In genomic region chr1:228756457-228756856, GRCh38 we compare ENCODE assay signal across 28 cellular contexts.
"Had no signal": no experiment of that assay in that cellular context is flagged by ENCODE, and none has a peak within 500 bp of the region (broad histone marks: within the 10 kb centered on the region; RNA-seq: fewer than 3 reads in every experiment).

No MANE protein-coding gene starts in this region.

- H3K4me3 ChIP-seq: stomach, suprapubic skin, testis, thoracic aorta, thyroid gland, tibial artery, tibial nerve, transverse colon, upper lobe of left lung, upper lobe of right lung, uterus, vagina had no signal

- H3K9me3 ChIP-seq: stomach, suprapubic skin, testis, thoracic aorta, thyroid gland, tibial artery, tibial nerve, transverse colon, upper lobe of left lung, upper lobe of right lung, uterus, vagina had no signal

- H3K36me3 Mint-ChIP-seq: stimulated activated effector memory CD8-positive, alpha-beta T cell treated with anti-CD3 and anti-CD28 coated beads, Interleukin-12 subunit alpha, Interleukin-12 subunit beta, amount 100 ng/mL, for 72 hours; stimulated activated memory B cell treated with anti-CD40 and anti-IgM and Interleukin-4, amounts not matched to agents 10 μg/mL and 1 μg/mL and 100 μg/mL, for 72 hours; stimulated activated naive B cell treated with anti-CD40 and anti-IgM and Interleukin-4, amounts not matched to agents 10 μg/mL and 1 μg/mL and 100 μg/mL, for 72 hours; type B pancreatic cell had no signal

- H3K27ac Mint-ChIP-seq: stimulated activated effector memory CD8-positive, alpha-beta T cell treated with anti-CD3 and anti-CD28 coated beads, Interleukin-12 subunit alpha, Interleukin-12 subunit beta, amount 100 ng/mL, for 72 hours; stimulated activated memory B cell treated with anti-CD40 and anti-IgM and Interleukin-4, amounts not matched to agents 10 μg/mL and 1 μg/mL and 100 μg/mL, for 72 hours; stimulated activated naive B cell treated with anti-CD40 and anti-IgM and Interleukin-4, amounts not matched to agents 10 μg/mL and 1 μg/mL and 100 μg/mL, for 72 hours; stimulated activated naive CD8-positive, alpha-beta T cell treated with anti-CD3 and anti-CD28 coated beads, Interleukin-15, amount 100 ng/mL, for 72 hours; stimulated activated naive CD8-positive, alpha-beta T cell treated with anti-CD3 and anti-CD28 coated beads, Interleukin-15, Interleukin-2, amounts not matched to agents 100 ng/mL and 50 ng/mL, for 24 hours; type B pancreatic cell had no signal

- H3K27me3 ChIP-seq: testis, thyroid gland, upper lobe of left lung, uterus, vagina had no signal

- H3K9me3 Mint-ChIP-seq: stimulated activated naive CD8-positive, alpha-beta T cell treated with anti-CD3 and anti-CD28 coated beads, Interleukin-15, Interleukin-2, amounts not matched to agents 100 ng/mL and 50 ng/mL, for 24 hours; type B pancreatic cell had no signal

- ATAC-seq: stimulated activated effector memory CD8-positive, alpha-beta T cell treated with anti-CD3 and anti-CD28 coated beads, Interleukin-12 subunit alpha, Interleukin-12 subunit beta, amount 100 ng/mL, for 72 hours; stimulated activated memory B cell treated with anti-CD40 and anti-IgM and Interleukin-4, amounts not matched to agents 10 μg/mL and 1 μg/mL and 100 μg/mL, for 72 hours; stimulated activated naive B cell treated with anti-CD40 and anti-IgM and Interleukin-4, amounts not matched to agents 10 μg/mL and 1 μg/mL and 100 μg/mL, for 72 hours; stimulated activated naive CD8-positive, alpha-beta T cell treated with anti-CD3 and anti-CD28 coated beads, Interleukin-15, amount 100 ng/mL, for 72 hours; stimulated activated naive CD8-positive, alpha-beta T cell treated with anti-CD3 and anti-CD28 coated beads, Interleukin-15, Interleukin-2, amounts not matched to agents 100 U/mL and 50 U/mL, for 24 hours; upper lobe of right lung had no signal

- H3K4me1 ChIP-seq: transverse colon, upper lobe of left lung, vagina had no signal

- H3K4me3 Mint-ChIP-seq: stimulated activated effector memory CD8-positive, alpha-beta T cell treated with anti-CD3 and anti-CD28 coated beads, Interleukin-12 subunit alpha, Interleukin-12 subunit beta, amount 100 ng/mL, for 72 hours; stimulated activated memory B cell treated with anti-CD40 and anti-IgM and Interleukin-4, amounts not matched to agents 10 μg/mL and 1 μg/mL and 100 μg/mL, for 72 hours; stimulated activated naive B cell treated with anti-CD40 and anti-IgM and Interleukin-4, amounts not matched to agents 10 μg/mL and 1 μg/mL and 100 μg/mL, for 72 hours; stimulated activated naive CD8-positive, alpha-beta T cell treated with anti-CD3 and anti-CD28 coated beads, Interleukin-15, amount 100 ng/mL, for 72 hours; stimulated activated naive CD8-positive, alpha-beta T cell treated with anti-CD3 and anti-CD28 coated beads, Interleukin-15, Interleukin-2, amounts not matched to agents 100 ng/mL and 50 ng/mL, for 24 hours; type B pancreatic cell had no signal

- H3K36me3 ChIP-seq: stomach, suprapubic skin, thoracic aorta, thyroid gland, tibial artery, tibial nerve, transverse colon, upper lobe of left lung, upper lobe of right lung, uterus, vagina had no signal

- H3K27ac ChIP-seq: stomach, suprapubic skin, testis, thoracic aorta, thyroid gland, tibial artery, tibial nerve, transverse colon, upper lobe of left lung, upper lobe of right lung, uterus, vagina had no signal

- H3K4me1 Mint-ChIP-seq: stimulated activated memory B cell treated with anti-CD40 and anti-IgM and Interleukin-4, amounts not matched to agents 10 μg/mL and 1 μg/mL and 100 μg/mL, for 72 hours had no signal

- DNase-seq: stimulated activated CD4-positive, alpha-beta T cell treated with anti-CD3 and anti-CD28 coated beads, Interleukin-2, amount 100 ng/mL, for 48 hours; stimulated activated CD4-positive, alpha-beta T cell treated with anti-CD3 and anti-CD28 coated beads, Interleukin-4, amount 100 ng/mL, for 1 hour; stimulated activated CD4-positive, alpha-beta T cell treated with anti-CD3 and anti-CD28 coated beads, Interleukin-4, amount 100 ng/mL, for 24 hours; stimulated activated CD4-positive, alpha-beta T cell treated with anti-CD3 and anti-CD28 coated beads, Interleukin-4, amount 100 ng/mL, for 4 hours; stimulated activated CD8-positive, alpha-beta memory T cell treated with anti-CD3 and anti-CD28 coated beads, Interleukin-4, amount 100 ng/mL, for 48 hours; stimulated activated naive B cell treated with anti-CD40 and anti-IgM and Interleukin-4, amounts not matched to agents 10 μg/mL and 1 μg/mL and 100 μg/mL, for 72 hours; stimulated activated naive CD4-positive, alpha-beta T cell; stimulated activated naive CD4-positive, alpha-beta T cell treated with Interleukin-2 at 50 U/mL for 16 hours; stimulated activated naive CD8-positive, alpha-beta T cell treated with anti-CD3 and anti-CD28 coated beads, Interleukin-15, amount 100 ng/mL, for 72 hours; stimulated activated naive CD8-positive, alpha-beta T cell treated with anti-CD3 and anti-CD28 coated beads, Interleukin-15, Interleukin-2, amounts not matched to agents 100 U/mL and 50 U/mL, for 24 hours; stomach; substantia nigra; testis; thyroid gland; tibial artery; transverse colon; trophoblast cell; upper lobe of left lung; upper lobe of right lung; uterus had no signal
